8 cellular contexts compared by ENCODE assay signal in the genomic region with DNA sequence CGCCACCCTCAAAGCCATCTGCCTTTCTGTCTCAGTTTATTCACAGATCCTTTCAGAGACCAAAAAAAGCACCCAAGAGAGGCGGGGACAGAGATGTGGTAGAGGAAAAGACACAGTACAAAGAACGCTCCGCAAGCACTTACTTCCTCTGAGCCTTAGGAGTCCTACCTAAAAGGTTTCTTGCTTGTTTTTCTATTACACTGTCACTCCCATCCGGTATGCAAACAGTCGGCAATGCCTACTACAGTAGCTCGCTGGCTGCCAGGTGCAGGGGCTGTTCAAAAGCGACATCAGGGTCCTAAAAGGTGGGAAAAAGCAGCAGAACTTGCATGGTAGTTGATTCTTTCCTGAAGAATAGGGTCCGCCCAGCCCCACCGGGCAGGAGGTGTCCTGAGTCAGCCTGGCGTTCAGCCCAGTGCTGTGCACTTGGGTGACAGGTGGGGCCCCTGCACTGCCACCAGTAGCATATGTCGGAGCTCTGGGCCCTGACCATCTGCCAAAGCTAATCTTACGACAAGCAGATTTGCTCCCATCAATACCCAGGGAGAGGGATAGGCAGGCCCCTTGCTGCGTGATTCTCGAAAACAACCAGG. TPM values are rescaled to one million over a fixed set of nuclear protein-coding genes. Genes with fewer than 3 reads are reported as not detected.
DNase-seq lines count a peak whose midpoint lies in the region; ATAC-seq, FAIRE-seq and TF ChIP-seq lines count a peak whose summit lies in the region.

No MANE protein-coding gene starts in this region.

- no peak for TF ChIP-seq CTCF in CD4-positive, alpha-beta T cell (IDR thresholded peaks at IDR 0.05)
- TF ChIP-seq CTCF in SU-DHL-6 (IDR thresholded peaks at IDR 0.05; ENCODE audit: insufficient read depth, low read length, poor library complexity, severe bottlenecking) = no peak
- no peak for TF ChIP-seq CTCF in MCF 10A (IDR thresholded peaks at IDR 0.05; ENCODE audit: unreplicated experiment)
- TF ChIP-seq CTCF in keratinocyte (optimal IDR thresholded peaks at IDR 0.05 in 1 of 3, IDR thresholded peaks at IDR 0.05 in 1 of 3, conservative IDR thresholded peaks at IDR 0.05 in 1 of 3; ENCODE audit: extremely low read depth in 1 of 3, insufficient read depth in 2 of 3, low read length in 3 of 3) = no peak

- no peaks in the 10 kb centered on the region for H3K27me3 Mint-ChIP-seq in CD4-positive, alpha-beta T cell
- no peaks in the 10 kb centered on the region for H3K27me3 Mint-ChIP-seq in MCF 10A (ENCODE audit: insufficient read depth, unreplicated experiment)

- peak; percentile 75 for ATAC-seq in CD4-positive, alpha-beta T cell (ENCODE audit: poor library complexity)
- peak; percentile 16 for ATAC-seq in GM19452 (IDR thresholded peaks at IDR 0.05; ENCODE audit: unreplicated experiment)
- peak; percentile 10 for ATAC-seq in HG03521 (IDR thresholded peaks at IDR 0.05; ENCODE audit: unreplicated experiment)

- peak overlapping the region; percentile 65 for H3K9ac ChIP-seq in SU-DHL-6 (ENCODE audit: low read length)
- peak overlapping the region; percentile 80 for H3K9ac ChIP-seq in keratinocyte (ENCODE audit: control insufficient read depth, extremely low read depth, insufficient read depth, low read length)

- H3K9me3 ChIP-seq in CD4-positive, alpha-beta T cell (ENCODE audit: control insufficient read depth, low read length) = no peaks in the 10 kb centered on the region
- no peaks in the 10 kb centered on the region for H3K9me3 ChIP-seq in SU-DHL-6 (ENCODE audit: insufficient read depth, low read length)
- no peaks in the 10 kb centered on the region for H3K9me3 ChIP-seq in keratinocyte (ENCODE audit: control insufficient read depth, low read depth, low read length)

- peaks cover 8% of the 10 kb centered on the region for H3K79me2 ChIP-seq in SU-DHL-6 (ENCODE audit: insufficient read depth, low read length)
- H3K79me2 ChIP-seq in keratinocyte (ENCODE audit: control insufficient read depth, insufficient read depth, low read length) = peaks cover 17% of the 10 kb centered on the region

- peaks cover 10% of the 10 kb centered on the region for H3F3A ChIP-seq in SU-DHL-6 (ENCODE audit: insufficient read depth)

- H3K4me1 Mint-ChIP-seq in CD4-positive, alpha-beta T cell (ENCODE audit: low read depth) = peaks cover 65% of the 10 kb centered on the region
- H3K4me1 Mint-ChIP-seq in MCF 10A (ENCODE audit: insufficient read depth, unreplicated experiment) = peaks cover 5% of the 10 kb centered on the region

- peak; percentile 31 to 71 (median 48) for DNase-seq in CD4-positive, alpha-beta T cell
- DNase-seq in MCF 10A (ENCODE audit: unreplicated experiment) (no peak), keratinocyte (ENCODE audit: low read depth, low spot score) (no peak), globus pallidus (ENCODE audit: low spot score) (no peak)
- peak; percentile 35 for DNase-seq in stimulated activated CD4-positive, alpha-beta T cell treated with anti-CD3 and anti-CD28 coated beads, Interleukin-4, amount 100 ng/mL, for 24 hours

- H3K4me2 ChIP-seq in SU-DHL-6 (ENCODE audit: low read depth, low read length, poor library complexity, severe bottlenecking) = peak overlapping the region; percentile 63
- H3K4me2 ChIP-seq in keratinocyte (ENCODE audit: control insufficient read depth, extremely low read depth, insufficient read depth, low read depth, low read length) = peak overlapping the region; percentile 81

- POLR2A ChIA-PET in CD4-positive, alpha-beta T cell (lab: Charles Lee) = interaction anchor here (0.6 to 5.0 kb wide), 22 partner anchors 12 to 1307 kb away, joined by 3 to 65 read pairs (median 4); a partner anchor contains a TSS
- POLR2A ChIA-PET in MCF 10A (lab: Yijun Ruan, JAX) = interaction anchor here (0.6 to 3.5 kb wide), 10 partner anchors 10 to 656 kb away, joined by 3 to 16 read pairs (median 4); no protein-coding TSS in a partner anchor

- H4K20me1 ChIP-seq in SU-DHL-6 (ENCODE audit: low read depth, low read length) (no peaks in the 10 kb centered on the region), keratinocyte (ENCODE audit: control insufficient read depth, extremely low read depth, insufficient read depth, low read length) (no peaks in the 10 kb centered on the region)

- H3K4me3 Mint-ChIP-seq in CD4-positive, alpha-beta T cell = peak overlapping the region; percentile 94
- peak overlapping the region; percentile 100 for H3K4me3 Mint-ChIP-seq in MCF 10A (ENCODE audit: unreplicated experiment)

- no TSS peak for BruUV-seq in MCF 10A (replicated peaks; lab: Mats Ljungman, UMichigan)

- H3K4me1 ChIP-seq in keratinocyte (ENCODE audit: control insufficient read depth, extremely low read depth, insufficient read depth, low read length) = peaks cover 8% of the 10 kb centered on the region

- H3K9me1 ChIP-seq in keratinocyte (ENCODE audit: control insufficient read depth, extremely low read depth, insufficient read depth, low read length) = no peaks in the 10 kb centered on the region

- H2AFZ ChIP-seq in SU-DHL-6 (ENCODE audit: low read depth, low read length, severe bottlenecking) (peak overlapping the region; percentile 82), keratinocyte (ENCODE audit: control insufficient read depth, low read length) (peak overlapping the region; percentile 94)

- peak overlapping the region; percentile 98 for H3K27ac Mint-ChIP-seq in CD4-positive, alpha-beta T cell
- H3K27ac Mint-ChIP-seq in MCF 10A (ENCODE audit: low read depth, unreplicated experiment) = no peak overlapping the region

- H3K4me3 ChIP-seq in SU-DHL-6 (ENCODE audit: insufficient read depth, low read length, poor library complexity, severe bottlenecking) (peak overlapping the region; percentile 63), keratinocyte (ENCODE audit: control insufficient read depth in 2 of 3, extremely low read depth in 1 of 3, insufficient read depth in 2 of 3, low read depth in 1 of 3, low read length in 3 of 3) (peak overlapping the region; percentile 79 to 96 (median 88))

- no peaks in the 10 kb centered on the region for H3K9me3 Mint-ChIP-seq in CD4-positive, alpha-beta T cell
- H3K9me3 Mint-ChIP-seq in MCF 10A (ENCODE audit: unreplicated experiment) = no peaks in the 10 kb centered on the region

- H3K36me3 ChIP-seq in SU-DHL-6 (ENCODE audit: low read length) (no peaks in the 10 kb centered on the region), keratinocyte (ENCODE audit: control insufficient read depth in 2 of 2, extremely low read depth in 1 of 2, insufficient read depth in 2 of 2, low read length in 2 of 2) (peaks cover 0 to 2% of the 10 kb centered on the region in 2 experiments)

- peak overlapping the region; percentile 85 for H3K27ac ChIP-seq in CD4-positive, alpha-beta T cell (ENCODE audit: low read depth, low read length)
- H3K27ac ChIP-seq in SU-DHL-6 (ENCODE audit: low read depth, low read length) (peak overlapping the region; percentile 55), keratinocyte (ENCODE audit: control insufficient read depth, insufficient read depth, low read length) (peak overlapping the region; percentile 52)

- intact Hi-C loops in CD4-positive, alpha-beta T cell (cut with DNase I, micrococcal nuclease) = loop anchor here (1.0 to 10.0 kb wide), 8 partner anchors 29 to 1137 kb away; a partner anchor contains a TSS
- intact Hi-C loops in MCF 10A (cut with micrococcal nuclease) = no loop called here

- no peak for FAIRE-seq in keratinocyte (lab: Jason Lieb, UNC)

- CTCF ChIA-PET in CD4-positive, alpha-beta T cell (lab: Charles Lee) = no interaction called here
- CTCF ChIA-PET in MCF 10A (lab: Yijun Ruan, JAX) = interaction anchor here (0.7 to 1.9 kb wide), 5 partner anchors 8 to 592 kb away, joined by 3 to 6 read pairs (median 3); no protein-coding TSS in a partner anchor

- H3K27me3 ChIP-seq in CD4-positive, alpha-beta T cell (ENCODE audit: control insufficient read depth, insufficient read depth, low read length) = no peaks in the 10 kb centered on the region
- H3K27me3 ChIP-seq in SU-DHL-6 (ENCODE audit: low read length) = no peaks in the 10 kb centered on the region
- no peaks in the 10 kb centered on the region for H3K27me3 ChIP-seq in keratinocyte (ENCODE audit: control insufficient read depth, extremely low read depth, insufficient read depth, low read length)

- dilution Hi-C loops in keratinocyte (cut with MboI; ENCODE audit: extremely low pct_ligation_motif_present, low sequenced_read_pairs) = no loop called here

- H3K36me3 Mint-ChIP-seq in CD4-positive, alpha-beta T cell (ENCODE audit: low read depth) = peaks cover 62% of the 10 kb centered on the region
- peaks cover 7% of the 10 kb centered on the region for H3K36me3 Mint-ChIP-seq in MCF 10A (ENCODE audit: insufficient read depth, unreplicated experiment)

- no peaks in the 10 kb centered on the region for H3K9me2 ChIP-seq in SU-DHL-6 (replicated peaks; ENCODE audit: insufficient read depth, low read length)

RNA-seq across cellular contexts. Expression of a gene that starts 0.7 kb away (rescaled TPM):
- total RNA-seq in CD4-positive, alpha-beta T cell = 10 to 100 TPM; 85.9 to 90.4 TPM
- 15.4 and 21.1 TPM in 2 replicates for total RNA-seq in MCF 10A (2022)
- polyA plus RNA-seq in keratinocyte = 1.5 to 3.7 TPM (median 2.4 TPM) in 3 replicates
- polyA plus RNA-seq in keratinocyte (2011; ENCODE audit: low read depth) = 7.4 TPM
- 1.3 and 2.9 TPM in 2 replicates for polyA plus RNA-seq in keratinocyte (2011; cell fraction: cytosol; rRNA removed)
- 6.6 and 10.0 TPM in 2 replicates for polyA plus RNA-seq in keratinocyte (2011; cell fraction: nucleus; rRNA removed)
- polyA plus RNA-seq in keratinocyte (2012; ENCODE audit: low replicate concordance) = 4.7 and 6.3 TPM in 2 replicates
- polyA minus RNA-seq in keratinocyte = 2.4 to 11.8 TPM (median 5.0 TPM) in 3 replicates
- 9.0 TPM for polyA minus RNA-seq in keratinocyte (2011; cell fraction: cytosol; rRNA and poly(A)+ RNA removed)
- polyA minus RNA-seq in keratinocyte (2011; cell fraction: nucleus; rRNA and poly(A)+ RNA removed) = 7.8 and 8.5 TPM in 2 replicates

RNA-seq across cellular contexts. Expression of a gene that starts 30.1 kb away (rescaled TPM):
- total RNA-seq in CD4-positive, alpha-beta T cell = 10 to 100 TPM; 68.0 to 76.5 TPM
- 154 and 246 TPM in 2 replicates for total RNA-seq in MCF 10A (2022)
- 95.6 to 133 TPM (median 121 TPM) in 3 replicates for polyA plus RNA-seq in keratinocyte
- polyA plus RNA-seq in keratinocyte (2011; ENCODE audit: low read depth) = 50.8 TPM
- 177 and 183 TPM in 2 replicates for polyA plus RNA-seq in keratinocyte (2011; cell fraction: cytosol; rRNA removed)
- polyA plus RNA-seq in keratinocyte (2011; cell fraction: nucleus; rRNA removed) = 50.9 and 52.2 TPM in 2 replicates
- polyA plus RNA-seq in keratinocyte (2012; ENCODE audit: low replicate concordance) = 138 and 210 TPM in 2 replicates
- 62.0 to 92.3 TPM (median 86.3 TPM) in 3 replicates for polyA minus RNA-seq in keratinocyte
- 107 TPM for polyA minus RNA-seq in keratinocyte (2011; cell fraction: cytosol; rRNA and poly(A)+ RNA removed)
- polyA minus RNA-seq in keratinocyte (2011; cell fraction: nucleus; rRNA and poly(A)+ RNA removed) = 23.4 and 25.8 TPM in 2 replicates

RNA-seq across cellular contexts. Expression of a gene that starts 40.1 kb away (rescaled TPM):
- total RNA-seq in CD4-positive, alpha-beta T cell = not detected
- total RNA-seq in MCF 10A (2022) = 3.2 and 6.0 TPM in 2 replicates
- not detected in 3 replicates for polyA plus RNA-seq in keratinocyte
- not detected for polyA plus RNA-seq in keratinocyte (2011; ENCODE audit: low read depth)
- polyA plus RNA-seq in keratinocyte (2011; cell fraction: cytosol; rRNA removed) = not detected in 2 replicates
- not detected in 2 replicates for polyA plus RNA-seq in keratinocyte (2011; cell fraction: nucleus; rRNA removed)
- polyA plus RNA-seq in keratinocyte (2012; ENCODE audit: low replicate concordance) = 0.17 TPM in 1 of 2 replicates, not detected in the other
- not detected in 3 replicates for polyA minus RNA-seq in keratinocyte
- polyA minus RNA-seq in keratinocyte (2011; cell fraction: cytosol; rRNA and poly(A)+ RNA removed) = not detected
- not detected in 2 replicates for polyA minus RNA-seq in keratinocyte (2011; cell fraction: nucleus; rRNA and poly(A)+ RNA removed)

Comparison
In these comparisons a context has a peak if more than half of its experiments do, and no peak if none do; other contexts are left out.
1. ATAC-seq: peak in every context shown above with its lines; median percentile 75 in CD4-positive, alpha-beta T cell; 16 in GM19452; 10 in HG03521.
2. DNase-seq: peak in CD4-positive, alpha-beta T cell (10 of 10) and stimulated activated CD4-positive, alpha-beta T cell treated with anti-CD3 and anti-CD28 coated beads, Interleukin-4, amount 100 ng/mL, for 24 hours (single experiment); none in MCF 10A (single experiment), keratinocyte (single experiment) and globus pallidus (single experiment).
3. Peak in every context shown above with its lines, with median percentiles within 50 percentile points of each other: H3K27ac ChIP-seq.